ENCODE assay signal across 7 cellular contexts in the genomic region with DNA sequence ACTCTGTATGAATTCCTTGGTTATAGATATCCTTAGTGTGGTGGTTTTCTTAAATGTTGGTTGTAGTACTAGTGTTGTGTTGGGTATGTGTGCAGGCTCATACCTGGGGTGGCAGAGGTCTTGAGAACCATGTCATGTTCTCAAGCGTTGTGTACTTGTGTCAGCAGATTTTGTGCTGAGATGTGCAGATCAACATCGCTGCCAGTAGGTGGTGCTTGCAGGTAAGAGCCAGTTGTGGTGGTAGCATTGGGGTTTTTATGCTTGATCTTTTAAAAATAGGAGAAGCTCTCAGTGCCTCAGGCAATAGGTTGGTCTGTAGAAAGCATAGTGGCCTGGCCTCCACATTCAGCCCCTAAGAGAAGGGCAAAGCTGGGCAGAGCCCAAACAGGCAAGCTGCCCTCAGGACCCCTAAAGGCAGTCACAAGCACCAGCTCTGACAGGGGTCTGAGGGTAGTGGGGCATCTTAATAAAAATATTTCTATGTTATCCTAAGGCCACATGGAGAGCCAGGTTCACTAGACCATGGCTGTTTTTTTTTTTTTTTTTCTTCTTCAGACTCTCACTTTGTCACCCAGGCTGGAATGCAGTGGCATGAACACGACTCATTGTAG.
A peak's percentile ranks its signal among the peaks of the same experiment; 100 is the strongest.
DNase-seq lines count a peak whose midpoint lies in the region; ATAC-seq, FAIRE-seq and TF ChIP-seq lines count a peak whose summit lies in the region.

No MANE protein-coding gene starts in this region.

- peak; percentile 83 for FAIRE-seq in GM19239 (lab: Jason Lieb, UNC)

- peak; percentile 70 for ATAC-seq in SK-N-SH treated with all-trans-retinoic acid at 6 μM for 48 hours
- no peak for ATAC-seq in stimulated activated naive CD8-positive, alpha-beta T cell treated with anti-CD3 and anti-CD28 coated beads, Interleukin-15, Interleukin-2, amounts not matched to agents 100 U/mL and 50 U/mL, for 24 hours

- DNase-seq in DMS53 treated with DMSO at 0.1 percent for 48 hours (lab: John Stamatoyannopoulos, UW; ENCODE audit: unreplicated experiment) (peak; percentile 35), GM19239 (ENCODE audit: insufficient read length, low spot score) (peak; percentile 9), HuH-7.5 (ENCODE audit: low spot score) (peak; percentile 19), germinal center (ENCODE audit: low spot score) (peak; percentile 15), NCI-H187 treated with DMSO at 0.1 percent for 48 hours (lab: John Stamatoyannopoulos, UW) (no peak)
- DNase-seq in stimulated activated naive CD8-positive, alpha-beta T cell treated with anti-CD3 and anti-CD28 coated beads, Interleukin-15, Interleukin-2, amounts not matched to agents 100 U/mL and 50 U/mL, for 24 hours: peak; percentile 6

TF ChIP-seq in SK-N-SH treated with all-trans-retinoic acid at 6 μM for 48 hours, 23 proteins besides CTCF, POLR2A, EP300 and RAD21:
- no peak for TF ChIP-seq ESRRG (CRISPR knock-in tag; IDR thresholded peaks at IDR 0.05)
- TF ChIP-seq TCF4 (CRISPR knock-in tag; IDR thresholded peaks at IDR 0.05; ENCODE audit: borderline replicate concordance): no peak
- TF ChIP-seq, protein P1, sequence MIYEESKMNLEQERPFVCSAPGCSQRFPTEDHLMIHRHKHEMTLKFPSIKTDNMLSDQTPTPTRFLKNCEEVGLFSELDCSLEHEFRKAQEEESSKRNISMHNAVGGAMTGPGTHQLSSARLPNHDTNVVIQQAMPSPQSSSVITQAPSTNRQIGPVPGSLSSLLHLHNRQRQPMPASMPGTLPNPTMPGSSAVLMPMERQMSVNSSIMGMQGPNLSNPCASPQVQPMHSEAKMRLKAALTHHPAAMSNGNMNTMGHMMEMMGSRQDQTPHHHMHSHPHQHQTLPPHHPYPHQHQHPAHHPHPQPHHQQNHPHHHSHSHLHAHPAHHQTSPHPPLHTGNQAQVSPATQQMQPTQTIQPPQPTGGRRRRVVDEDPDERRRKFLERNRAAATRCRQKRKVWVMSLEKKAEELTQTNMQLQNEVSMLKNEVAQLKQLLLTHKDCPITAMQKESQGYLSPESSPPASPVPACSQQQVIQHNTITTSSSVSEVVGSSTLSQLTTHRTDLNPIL (CRISPR knock-in tag; IDR thresholded peaks at IDR 0.05; ENCODE audit: low read depth): no peak
- TF ChIP-seq, protein P2, sequence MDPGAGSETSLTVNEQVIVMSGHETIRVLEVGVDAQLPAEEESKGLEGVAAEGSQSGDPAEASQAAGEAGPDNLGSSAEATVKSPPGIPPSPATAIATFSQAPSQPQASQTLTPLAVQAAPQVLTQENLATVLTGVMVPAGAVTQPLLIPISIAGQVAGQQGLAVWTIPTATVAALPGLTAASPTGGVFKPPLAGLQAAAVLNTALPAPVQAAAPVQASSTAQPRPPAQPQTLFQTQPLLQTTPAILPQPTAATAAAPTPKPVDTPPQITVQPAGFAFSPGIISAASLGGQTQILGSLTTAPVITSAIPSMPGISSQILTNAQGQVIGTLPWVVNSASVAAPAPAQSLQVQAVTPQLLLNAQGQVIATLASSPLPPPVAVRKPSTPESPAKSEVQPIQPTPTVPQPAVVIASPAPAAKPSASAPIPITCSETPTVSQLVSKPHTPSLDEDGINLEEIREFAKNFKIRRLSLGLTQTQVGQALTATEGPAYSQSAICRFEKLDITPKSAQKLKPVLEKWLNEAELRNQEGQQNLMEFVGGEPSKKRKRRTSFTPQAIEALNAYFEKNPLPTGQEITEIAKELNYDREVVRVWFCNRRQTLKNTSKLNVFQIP (CRISPR knock-in tag; IDR thresholded peaks at IDR 0.05; ENCODE audit: borderline replicate concordance, low read depth): no peak
- no peak for TF ChIP-seq OSR1 (CRISPR knock-in tag; IDR thresholded peaks at IDR 0.05)
- TF ChIP-seq ARNTL (CRISPR knock-in tag; IDR thresholded peaks at IDR 0.05; ENCODE audit: borderline replicate concordance, low read depth): no peak
- TF ChIP-seq ZC3H10 (CRISPR knock-in tag; IDR thresholded peaks at IDR 0.05): no peak
- TF ChIP-seq, protein P3, sequence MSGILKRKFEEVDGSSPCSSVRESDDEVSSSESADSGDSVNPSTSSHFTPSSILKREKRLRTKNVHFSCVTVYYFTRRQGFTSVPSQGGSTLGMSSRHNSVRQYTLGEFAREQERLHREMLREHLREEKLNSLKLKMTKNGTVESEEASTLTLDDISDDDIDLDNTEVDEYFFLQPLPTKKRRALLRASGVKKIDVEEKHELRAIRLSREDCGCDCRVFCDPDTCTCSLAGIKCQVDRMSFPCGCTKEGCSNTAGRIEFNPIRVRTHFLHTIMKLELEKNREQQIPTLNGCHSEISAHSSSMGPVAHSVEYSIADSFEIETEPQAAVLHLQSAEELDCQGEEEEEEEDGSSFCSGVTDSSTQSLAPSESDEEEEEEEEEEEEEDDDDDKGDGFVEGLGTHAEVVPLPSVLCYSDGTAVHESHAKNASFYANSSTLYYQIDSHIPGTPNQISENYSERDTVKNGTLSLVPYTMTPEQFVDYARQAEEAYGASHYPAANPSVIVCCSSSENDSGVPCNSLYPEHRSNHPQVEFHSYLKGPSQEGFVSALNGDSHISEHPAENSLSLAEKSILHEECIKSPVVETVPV (CRISPR knock-in tag; IDR thresholded peaks at IDR 0.05): no peak
- TF ChIP-seq, protein P4, sequence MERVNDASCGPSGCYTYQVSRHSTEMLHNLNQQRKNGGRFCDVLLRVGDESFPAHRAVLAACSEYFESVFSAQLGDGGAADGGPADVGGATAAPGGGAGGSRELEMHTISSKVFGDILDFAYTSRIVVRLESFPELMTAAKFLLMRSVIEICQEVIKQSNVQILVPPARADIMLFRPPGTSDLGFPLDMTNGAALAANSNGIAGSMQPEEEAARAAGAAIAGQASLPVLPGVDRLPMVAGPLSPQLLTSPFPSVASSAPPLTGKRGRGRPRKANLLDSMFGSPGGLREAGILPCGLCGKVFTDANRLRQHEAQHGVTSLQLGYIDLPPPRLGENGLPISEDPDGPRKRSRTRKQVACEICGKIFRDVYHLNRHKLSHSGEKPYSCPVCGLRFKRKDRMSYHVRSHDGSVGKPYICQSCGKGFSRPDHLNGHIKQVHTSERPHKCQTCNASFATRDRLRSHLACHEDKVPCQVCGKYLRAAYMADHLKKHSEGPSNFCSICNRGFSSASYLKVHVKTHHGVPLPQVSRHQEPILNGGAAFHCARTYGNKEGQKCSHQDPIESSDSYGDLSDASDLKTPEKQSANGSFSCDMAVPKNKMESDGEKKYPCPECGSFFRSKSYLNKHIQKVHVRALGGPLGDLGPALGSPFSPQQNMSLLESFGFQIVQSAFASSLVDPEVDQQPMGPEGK (CRISPR knock-in tag; IDR thresholded peaks at IDR 0.05; ENCODE audit: borderline replicate concordance): no peak
- no peak for TF ChIP-seq CSDC2 (CRISPR knock-in tag; IDR thresholded peaks at IDR 0.05)
- TF ChIP-seq ZFP3 (CRISPR knock-in tag; IDR thresholded peaks at IDR 0.05): no peak
- TF ChIP-seq SNAI2 (CRISPR knock-in tag; IDR thresholded peaks at IDR 0.05): no peak
- TF ChIP-seq ZFP30 (CRISPR knock-in tag; IDR thresholded peaks at IDR 0.05): no peak
- no peak for TF ChIP-seq GLIS3 (CRISPR knock-in tag; IDR thresholded peaks at IDR 0.05)
- no peak for TF ChIP-seq PPARA (CRISPR knock-in tag; IDR thresholded peaks at IDR 0.05; ENCODE audit: borderline replicate concordance)
- TF ChIP-seq TOX (CRISPR knock-in tag; IDR thresholded peaks at IDR 0.05; ENCODE audit: borderline replicate concordance): no peak
- TF ChIP-seq, protein P5, sequence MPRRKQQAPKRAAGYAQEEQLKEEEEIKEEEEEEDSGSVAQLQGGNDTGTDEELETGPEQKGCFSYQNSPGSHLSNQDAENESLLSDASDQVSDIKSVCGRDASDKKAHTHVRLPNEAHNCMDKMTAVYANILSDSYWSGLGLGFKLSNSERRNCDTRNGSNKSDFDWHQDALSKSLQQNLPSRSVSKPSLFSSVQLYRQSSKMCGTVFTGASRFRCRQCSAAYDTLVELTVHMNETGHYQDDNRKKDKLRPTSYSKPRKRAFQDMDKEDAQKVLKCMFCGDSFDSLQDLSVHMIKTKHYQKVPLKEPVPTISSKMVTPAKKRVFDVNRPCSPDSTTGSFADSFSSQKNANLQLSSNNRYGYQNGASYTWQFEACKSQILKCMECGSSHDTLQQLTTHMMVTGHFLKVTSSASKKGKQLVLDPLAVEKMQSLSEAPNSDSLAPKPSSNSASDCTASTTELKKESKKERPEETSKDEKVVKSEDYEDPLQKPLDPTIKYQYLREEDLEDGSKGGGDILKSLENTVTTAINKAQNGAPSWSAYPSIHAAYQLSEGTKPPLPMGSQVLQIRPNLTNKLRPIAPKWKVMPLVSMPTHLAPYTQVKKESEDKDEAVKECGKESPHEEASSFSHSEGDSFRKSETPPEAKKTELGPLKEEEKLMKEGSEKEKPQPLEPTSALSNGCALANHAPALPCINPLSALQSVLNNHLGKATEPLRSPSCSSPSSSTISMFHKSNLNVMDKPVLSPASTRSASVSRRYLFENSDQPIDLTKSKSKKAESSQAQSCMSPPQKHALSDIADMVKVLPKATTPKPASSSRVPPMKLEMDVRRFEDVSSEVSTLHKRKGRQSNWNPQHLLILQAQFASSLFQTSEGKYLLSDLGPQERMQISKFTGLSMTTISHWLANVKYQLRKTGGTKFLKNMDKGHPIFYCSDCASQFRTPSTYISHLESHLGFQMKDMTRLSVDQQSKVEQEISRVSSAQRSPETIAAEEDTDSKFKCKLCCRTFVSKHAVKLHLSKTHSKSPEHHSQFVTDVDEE (CRISPR knock-in tag; IDR thresholded peaks at IDR 0.05): no peak
- TF ChIP-seq ZNF8 (CRISPR knock-in tag; IDR thresholded peaks at IDR 0.05): no peak
- no peak for TF ChIP-seq BACH2 (CRISPR knock-in tag; IDR thresholded peaks at IDR 0.05; ENCODE audit: borderline replicate concordance)
- no peak for TF ChIP-seq RARB (CRISPR knock-in tag; IDR thresholded peaks at IDR 0.05)
TF ChIP-seq in SK-N-SH treated with all-trans-retinoic acid at 6 μM for 48 hours: peak in this region for 0.
